ENCODE assay signal across 15 cellular contexts in genomic region chr10:75546004-75546403, GRCh38.
"Had no signal": no experiment of that assay in that cellular context is flagged by ENCODE, and none has a peak within 500 bp of the region (broad histone marks: within the 10 kb centered on the region; RNA-seq: fewer than 3 reads in every experiment).

No MANE protein-coding gene starts in this region.

- H3K36me3 ChIP-seq: left lung, neutrophil, tibial artery had no signal

- H3K9me3 ChIP-seq: left lung, neutrophil, tibial artery had no signal

- H3K4me3 ChIP-seq: left lung, tibial artery had no signal

- DNase-seq: activated B cell treated with CpG ODN at 0.5 μM for 24 hours; activated CD4-positive, alpha-beta T cell treated with anti-CD3 and anti-CD28 coated beads for 48 hours; activated CD8-positive, alpha-beta T cell treated with anti-CD3 and anti-CD28 coated beads for 36 hours; activated effector memory CD4-positive, alpha-beta T cell treated with Interleukin-2 at 50 U/mL for 16 hours; activated T-cell treated with anti-CD3 and anti-CD28 coated beads, Interleukin-2, amount 50 U/mL, for 4 hours; amniotic stem cell; hippocampal formation; left lung; mammary epithelial cell; natural killer cell; stimulated activated CD4-positive, alpha-beta T cell treated with anti-CD3 and anti-CD28 coated beads, Interleukin-15, amount 100 ng/mL, for 24 hours; stimulated activated CD4-positive, alpha-beta T cell treated with anti-CD3 and anti-CD28 coated beads, Interleukin-4, amount 100 ng/mL, for 1 hour; stimulated activated naive CD4-positive, alpha-beta T cell; tibial artery had no signal

- H3K27ac ChIP-seq: left lung, neutrophil, tibial artery had no signal

- H3K27me3 ChIP-seq: left lung, neutrophil, tibial artery had no signal
